ENCODE assay signal across 18 cellular contexts in the genomic region with DNA sequence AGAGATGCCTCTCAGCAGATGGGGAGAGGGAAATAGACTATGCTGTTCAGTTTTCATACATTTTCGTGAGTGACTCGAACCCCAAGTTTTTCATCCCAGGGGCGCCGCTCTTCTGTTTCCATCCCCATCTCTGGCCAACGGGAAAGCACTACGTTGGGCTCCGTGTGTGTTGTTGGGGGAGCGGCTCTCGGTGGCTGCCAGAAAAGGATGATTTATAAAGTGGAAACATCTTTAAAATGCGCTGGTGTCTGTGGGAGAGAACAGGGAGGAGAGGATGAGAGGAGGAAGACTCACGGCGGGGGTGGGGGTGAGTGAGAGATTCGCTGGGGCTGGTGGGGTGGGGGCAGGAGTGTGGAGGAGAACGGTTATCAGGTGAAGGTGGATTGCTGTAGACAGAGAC. TPM values are rescaled to one million over a fixed set of nuclear protein-coding genes. Genes with fewer than 3 reads are reported as not detected.
DNase-seq lines count a peak whose midpoint lies in the region; ATAC-seq and TF ChIP-seq lines count a peak whose summit lies in the region.
"Had no signal": no experiment of that assay in that cellular context is flagged by ENCODE, and none has a peak within 500 bp of the region (broad histone marks: within the 10 kb centered on the region; RNA-seq: fewer than 3 reads in every experiment).

No MANE protein-coding gene starts in this region.

- no peaks in the 10 kb centered on the region for H3K9me1 ChIP-seq in IMR-90 (ENCODE audit: insufficient read depth, low read length)

- H4K8ac ChIP-seq in IMR-90 (ENCODE audit: low read depth in 2 of 2, low read length in 2 of 2): no peak overlapping the region

- ATAC-seq in CD8-positive, alpha-beta T cell: no peak
- no peak for ATAC-seq in IMR-90 (ENCODE audit: low read depth)
- no peak for ATAC-seq in GM19035 (IDR thresholded peaks at IDR 0.05; ENCODE audit: unreplicated experiment)
- ATAC-seq: activated CD4-positive, CD25-positive, alpha-beta regulatory T cell treated with anti-CD3 and anti-CD28 coated beads, Interleukin-2, amount 50 U/mL, for 24 hours had no signal

- no CpG with 5 or more reads among the region's 14 CpGs for WGBS in IMR-90 (ENCODE audit: extremely low coverage in 2 of 2, insufficient read length in 1 of 2), 2 experiments
- 19% methylated on average over 11 of the region's 14 CpGs for WGBS in hepatocyte (ENCODE audit: low lambda C conversion rate, missing lambda C conversion rate)

- H3K4ac ChIP-seq in IMR-90 (ENCODE audit: low read depth, low read length): no peak overlapping the region

- no peak overlapping the region for H2AK5ac ChIP-seq in IMR-90 (ENCODE audit: low read depth, low read length)

- H2AK9ac ChIP-seq in IMR-90 (replicated peaks; ENCODE audit: low read depth, low read length, poor library complexity): no peak overlapping the region

- POLR2A ChIA-PET in CD8-positive, alpha-beta T cell (lab: Charles Lee): no interaction called here
- POLR2A ChIA-PET in IMR-90 (lab: Charles Lee; ENCODE audit: unreplicated experiment): no interaction called here

- no peak for TF ChIP-seq CTCF in CD8-positive, alpha-beta T cell (IDR thresholded peaks at IDR 0.05)
- TF ChIP-seq CTCF in IMR-90 (conservative IDR thresholded peaks at IDR 0.05; ENCODE audit: low read depth, low read length): no peak
- no peak for TF ChIP-seq CTCF in hepatocyte (IDR thresholded peaks at IDR 0.05; ENCODE audit: poor library complexity)
- TF ChIP-seq CTCF in osteocyte (IDR thresholded peaks at IDR 0.05): no peak

- H3K36me3 Mint-ChIP-seq in CD8-positive, alpha-beta T cell: no peaks in the 10 kb centered on the region
- H3K36me3 Mint-ChIP-seq in osteocyte (ENCODE audit: unreplicated experiment): peaks cover 4% of the 10 kb centered on the region

- no peaks in the 10 kb centered on the region for H3K9me3 ChIP-seq in CD8-positive, alpha-beta T cell (ENCODE audit: low read length)
- H3K9me3 ChIP-seq in IMR-90 (ENCODE audit: control insufficient read depth, insufficient read depth, low read length) (peaks cover 34% of the 10 kb centered on the region), hepatocyte (ENCODE audit: low read depth) (no peaks in the 10 kb centered on the region)
- H3K9me3 ChIP-seq: BE2C had no signal

- no peak overlapping the region for H3K27ac ChIP-seq in CD8-positive, alpha-beta T cell (ENCODE audit: low read depth, low read length)
- no peak overlapping the region for H3K27ac ChIP-seq in IMR-90 (ENCODE audit: insufficient read depth, low read length)
- peak overlapping the region; percentile 98 for H3K27ac ChIP-seq in hepatocyte
- H3K27ac ChIP-seq: HL-60 had no signal

- H3K36me3 ChIP-seq in CD8-positive, alpha-beta T cell (ENCODE audit: insufficient read depth, low read length): no peaks in the 10 kb centered on the region
- H3K36me3 ChIP-seq in IMR-90 (ENCODE audit: control insufficient read depth, insufficient read depth, low read length): no peaks in the 10 kb centered on the region
- no peaks in the 10 kb centered on the region for H3K36me3 ChIP-seq in hepatocyte (replicated peaks; ENCODE audit: insufficient read depth, low read depth)
- H3K36me3 ChIP-seq: BE2C had no signal

- H2AFZ ChIP-seq in IMR-90 (replicated peaks; ENCODE audit: low read length, poor library complexity) (peak overlapping the region; percentile 27), hepatocyte (no peak overlapping the region)

- H3K4me1 Mint-ChIP-seq in CD8-positive, alpha-beta T cell (ENCODE audit: low read depth): peaks cover 46% of the 10 kb centered on the region
- peaks cover 32% of the 10 kb centered on the region for H3K4me1 Mint-ChIP-seq in osteocyte (ENCODE audit: unreplicated experiment)

- H3K79me2 ChIP-seq in hepatocyte: peaks cover 74% of the 10 kb centered on the region

- no peak overlapping the region for H3K14ac ChIP-seq in IMR-90 (replicated peaks; ENCODE audit: low read depth, low read length)

- H2BK120ac ChIP-seq in IMR-90 (ENCODE audit: low read depth, low read length): no peak overlapping the region

- no peak overlapping the region for H2BK15ac ChIP-seq in IMR-90 (ENCODE audit: low read depth, low read length)

- in situ Hi-C loops in IMR-90 (cut with MboI; ENCODE audit: low sequenced_read_pairs): no loop called here

- H3K79me1 ChIP-seq in IMR-90 (ENCODE audit: low read depth in 1 of 2, low read length in 2 of 2): no peaks in the 10 kb centered on the region

- H3K9ac ChIP-seq in IMR-90 (ENCODE audit: low read depth, low read length): no peak overlapping the region

- H3K9me3 Mint-ChIP-seq in CD8-positive, alpha-beta T cell: no peaks in the 10 kb centered on the region
- H3K9me3 Mint-ChIP-seq in osteocyte (ENCODE audit: unreplicated experiment): no peaks in the 10 kb centered on the region
- H3K9me3 Mint-ChIP-seq: T-helper 2 cell treated with Interferon-gamma antibody and Interleukin-4, amounts not matched to agents 5 μg/mL and 100 μg/mL, for 36 hours had no signal

- no peak overlapping the region for H2BK5ac ChIP-seq in IMR-90 (ENCODE audit: low read depth, low read length, poor library complexity, severe bottlenecking)

- H3K27me3 Mint-ChIP-seq in CD8-positive, alpha-beta T cell (ENCODE audit: low read depth): peaks cover 69% of the 10 kb centered on the region
- H3K27me3 Mint-ChIP-seq in osteocyte (ENCODE audit: unreplicated experiment): peaks cover 83% of the 10 kb centered on the region

- H3K4me2 ChIP-seq in IMR-90 (ENCODE audit: low read depth, low read length): no peak overlapping the region
- H3K4me2 ChIP-seq in hepatocyte: peak overlapping the region; percentile 90

- no peak overlapping the region for H3K23ac ChIP-seq in IMR-90 (ENCODE audit: low read depth, low read length)

- H4K20me1 ChIP-seq in IMR-90 (ENCODE audit: insufficient read depth, low read length) (no peaks in the 10 kb centered on the region), hepatocyte (ENCODE audit: insufficient read depth, poor library complexity, severe bottlenecking) (no peaks in the 10 kb centered on the region)

- H3K18ac ChIP-seq in IMR-90 (ENCODE audit: low read depth, low read length): no peak overlapping the region

- dilution Hi-C loops in IMR-90 (cut with HindIII; ENCODE audit: low sequenced_read_pairs, unreplicated experiment): no loop called here

- CTCF ChIA-PET in CD8-positive, alpha-beta T cell (lab: Charles Lee): no interaction called here
- CTCF ChIA-PET in IMR-90 (lab: Yijun Ruan, JAX): no interaction called here

- H3K27ac Mint-ChIP-seq in CD8-positive, alpha-beta T cell: no peak overlapping the region
- H3K27ac Mint-ChIP-seq in osteocyte (ENCODE audit: unreplicated experiment): no peak overlapping the region
- H3K27ac Mint-ChIP-seq: T-helper 2 cell treated with Interferon-gamma antibody and Interleukin-4, amounts not matched to agents 5 μg/mL and 100 μg/mL, for 36 hours had no signal

- intact Hi-C loops in CD8-positive, alpha-beta T cell (cut with DNase I, micrococcal nuclease): no loop called here
- intact Hi-C loops in IMR-90 (cut with micrococcal nuclease): no loop called here

- H4K91ac ChIP-seq in IMR-90 (ENCODE audit: insufficient read depth, low read depth, low read length): no peak overlapping the region

- H4K5ac ChIP-seq in IMR-90 (ENCODE audit: low read depth, low read length): no peak overlapping the region

- no peak for TF ChIP-seq POLR2A in IMR-90 (IDR thresholded peaks at IDR 0.05; ENCODE audit: low read depth, low read length)

- no peak overlapping the region for H3K4me3 ChIP-seq in CD8-positive, alpha-beta T cell (ENCODE audit: low read depth, low read length)
- H3K4me3 ChIP-seq in IMR-90 (ENCODE audit: insufficient read depth, low read depth, low read length) (no peak overlapping the region), hepatocyte (no peak overlapping the region)
- H3K4me3 ChIP-seq: lung had no signal

- peaks cover 34% of the 10 kb centered on the region for H3K4me1 ChIP-seq in CD8-positive, alpha-beta T cell (ENCODE audit: insufficient read depth, low read length)
- H3K4me1 ChIP-seq in IMR-90 (ENCODE audit: control insufficient read depth, insufficient read depth, low read length) (peaks cover 4% of the 10 kb centered on the region), hepatocyte (ENCODE audit: insufficient read depth) (peaks cover 69% of the 10 kb centered on the region)
- H3K4me1 ChIP-seq: BE2C had no signal

- no peak for TF ChIP-seq RAD21 in IMR-90 (IDR thresholded peaks at IDR 0.05; ENCODE audit: low read length)

- no peak overlapping the region for H3K56ac ChIP-seq in IMR-90 (ENCODE audit: extremely low read depth, insufficient read depth, low read length)

- H2BK20ac ChIP-seq in IMR-90 (ENCODE audit: low read depth, low read length): no peak overlapping the region

- H3K27me3 ChIP-seq in CD8-positive, alpha-beta T cell (ENCODE audit: insufficient read depth, low read length): peaks cover 36% of the 10 kb centered on the region
- H3K27me3 ChIP-seq in IMR-90 (ENCODE audit: control insufficient read depth, insufficient read depth, low read length): peaks cover 94% of the 10 kb centered on the region
- H3K27me3 ChIP-seq in hepatocyte: peaks cover 29% of the 10 kb centered on the region
- H3K27me3 ChIP-seq: BE2C had no signal

- BruUV-seq in IMR-90 (replicated peaks; lab: Mats Ljungman, UMichigan): no TSS peak

- H3K4me3 Mint-ChIP-seq in CD8-positive, alpha-beta T cell: peak overlapping the region; percentile 15
- peak overlapping the region; percentile 69 for H3K4me3 Mint-ChIP-seq in osteocyte (ENCODE audit: unreplicated experiment)

- no peak for DNase-seq in CD8-positive, alpha-beta T cell
- DNase-seq in IMR-90 (no peak), hepatocyte (ENCODE audit: low spot score) (no peak), osteocyte (ENCODE audit: extremely low spot score, unreplicated experiment) (peak; percentile 21), NCI-H2171 treated with DMSO at 0.1 percent for 48 hours (lab: John Stamatoyannopoulos, UW) (no peak), 8988T (no peak)
- DNase-seq: activated naive CD4-positive, alpha-beta T cell treated with Interleukin-2 at 50 U/mL for 16 hours; BE2C; KG1; NCI-H2081; NCI-H524; SHP77 had no signal

- no peaks in the 10 kb centered on the region for H3K9me2 ChIP-seq in hepatocyte (replicated peaks; ENCODE audit: insufficient read depth)

TF ChIP-seq in IMR-90, 13 proteins besides CTCF, POLR2A, EP300 and RAD21 (continues in another document):
- TF ChIP-seq MAZ (IDR thresholded peaks at IDR 0.05; ENCODE audit: borderline replicate concordance, low read depth, low read length): no peak

RNA-seq across cellular contexts. Expression of a gene that starts 5.8 kb away (rescaled TPM):
- not detected for total RNA-seq in CD8-positive, alpha-beta T cell
- 0.28 TPM in 1 of 2 replicates, not detected in the other for total RNA-seq in IMR-90 (2012; rRNA removed)
- 0.05 TPM in 1 of 2 replicates, not detected in the other for polyA plus RNA-seq in IMR-90 (2012; rRNA removed)
- polyA plus RNA-seq in IMR-90 (2012; cell fraction: cytosol; rRNA removed): 0.04 TPM in 1 of 2 replicates, not detected in the other
- 0.12 and 0.23 TPM in 2 replicates for polyA plus RNA-seq in IMR-90 (2012; cell fraction: nucleus; rRNA removed; ENCODE audit: low replicate concordance)
- total RNA-seq in hepatocyte: 15.4 and 36.2 TPM in 2 replicates
- 11.6 and 13.9 TPM in 2 replicates for polyA plus RNA-seq in hepatocyte
- total RNA-seq in osteocyte: not detected in 2 replicates
- total RNA-seq: frontal cortex had no signal

RNA-seq across cellular contexts. Expression of a gene that starts 58.4 kb away (rescaled TPM):
- not detected for total RNA-seq in CD8-positive, alpha-beta T cell
- total RNA-seq in IMR-90 (2012; rRNA removed): 20.1 and 23.6 TPM in 2 replicates
- 64.1 and 69.2 TPM in 2 replicates for polyA plus RNA-seq in IMR-90 (2012; rRNA removed)
- 41.5 and 81.3 TPM in 2 replicates for polyA plus RNA-seq in IMR-90 (2012; cell fraction: cytosol; rRNA removed)
- 159 and 319 TPM in 2 replicates for polyA plus RNA-seq in IMR-90 (2012; cell fraction: nucleus; rRNA removed; ENCODE audit: low replicate concordance)
- 17.9 and 19.6 TPM in 2 replicates for total RNA-seq in hepatocyte
- 27.5 and 29.3 TPM in 2 replicates for polyA plus RNA-seq in hepatocyte
- 24.6 and 25.9 TPM in 2 replicates for total RNA-seq in osteocyte

Comparison
In these comparisons a context has a peak if more than half of its experiments do, and no peak if none do; other contexts are left out.
1. RNA of a gene that starts 5.8 kb away (total RNA-seq): 15.4 to 36.2 TPM in hepatocyte; not detected in CD8-positive, alpha-beta T cell, 0.28 TPM in IMR-90 and not detected in osteocyte; every median in the first group is over 10 times any median in the second.
2. RNA of a gene that starts 58.4 kb away (total RNA-seq): 24.6 to 25.9 TPM in osteocyte, 20.1 to 23.6 TPM in IMR-90 and 17.9 to 19.6 TPM in hepatocyte; not detected in CD8-positive, alpha-beta T cell; every median in the first group is over 10 times any median in the second.